Comparison of ENCODE assay signal across 9 cellular contexts in the genomic region with DNA sequence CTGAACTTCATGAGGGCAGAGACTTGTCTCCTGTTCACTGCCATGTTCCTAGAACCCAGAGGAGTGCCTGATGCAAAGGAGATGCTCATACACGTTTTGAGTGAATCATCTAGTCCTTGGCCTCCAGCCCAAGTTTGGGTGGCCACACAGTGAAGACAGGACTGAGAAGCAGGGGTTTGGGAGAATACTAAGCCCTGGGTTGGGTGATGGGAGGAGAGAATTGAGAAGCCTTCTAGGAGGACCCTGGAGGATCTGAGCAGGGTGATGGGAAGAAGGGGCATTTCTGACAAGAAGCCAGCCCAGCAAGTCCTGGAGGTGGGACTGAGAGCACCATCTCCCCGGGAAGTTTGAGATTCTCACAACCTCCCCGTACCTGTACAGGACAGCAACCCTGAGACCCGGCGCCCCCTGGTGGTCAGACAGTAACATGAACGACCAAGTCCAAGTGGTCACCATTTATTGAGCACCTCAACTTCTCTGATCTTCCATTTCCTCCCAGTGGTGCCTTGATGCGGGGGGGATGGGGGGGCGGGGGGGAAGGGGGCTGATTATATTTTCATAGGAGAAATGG. TPM values are rescaled to one million over a fixed set of nuclear protein-coding genes. Genes with fewer than 3 reads are reported as not detected.
DNase-seq lines count a peak whose midpoint lies in the region; ATAC-seq, FAIRE-seq and TF ChIP-seq lines count a peak whose summit lies in the region.
"Had no signal": no experiment of that assay in that cellular context is flagged by ENCODE, and none has a peak within 500 bp of the region (broad histone marks: within the 10 kb centered on the region; RNA-seq: fewer than 3 reads in every experiment).

No MANE protein-coding gene starts in this region.

- FAIRE-seq in A549 (lab: Jason Lieb, UNC) (no peak), GM12892 (lab: Jason Lieb, UNC) (no peak)

- no peaks in the 10 kb centered on the region for H3K27me3 ChIP-seq in naive thymus-derived CD4-positive, alpha-beta T cell (ENCODE audit: control insufficient read depth in 2 of 2, insufficient read depth in 2 of 2, low read length in 2 of 2)

- peak; percentile 73 to 75 for DNase-seq in A549 (ENCODE audit: low read depth in 1 of 2, low spot score in 1 of 2)
- peak; percentile 76 for DNase-seq in GM12892 (ENCODE audit: insufficient read length)
- DNase-seq in NCI-H82 (lab: John Stamatoyannopoulos, UW) = peak; percentile 68
- DNase-seq in activated CD8-positive, alpha-beta memory T cell treated with anti-CD3 and anti-CD28 coated beads, Interleukin-2, amount 50 U/mL, for 1 hour (ENCODE audit: extremely low read depth) = peak; percentile 54
- peak; percentile 66 for DNase-seq in epithelial cell of prostate (ENCODE audit: low read depth, low spot score)
- DNase-seq in naive thymus-derived CD4-positive, alpha-beta T cell = peak; percentile 20 to 75 (median 44)
- DNase-seq in stimulated activated naive CD4-positive, alpha-beta T cell treated with Interleukin-2 at 50 U/mL for 16 hours (lab: John Stamatoyannopoulos, UW) = peak; percentile 58

- CTCF ChIA-PET in A549 (lab: Yijun Ruan, JAX) = interaction anchor here (0.5 to 9.7 kb wide), 22 partner anchors 8 to 393 kb away, joined by 3 to 147 read pairs (median 3); a partner anchor contains a TSS
- CTCF ChIA-PET in naive thymus-derived CD4-positive, alpha-beta T cell (lab: Charles Lee) = interaction anchor here (1.1 to 1.8 kb wide), 5 partner anchors 9 to 80 kb away, joined by 3 to 7 read pairs (median 4); no protein-coding TSS in a partner anchor

- 5% methylated on average over 8 of the region's 8 CpGs for WGBS in A549 (ENCODE audit: missing lambda C conversion rate)

- POLR2A ChIA-PET in A549 (lab: Yijun Ruan, JAX) = no interaction called here
- POLR2A ChIA-PET in naive thymus-derived CD4-positive, alpha-beta T cell (lab: Charles Lee) = interaction anchor here (0.6 to 1.1 kb wide), 4 partner anchors 17 to 39 kb away, joined by 3 to 4 read pairs (median 4); no protein-coding TSS in a partner anchor

- peak; percentile 73 to 87 for ATAC-seq in A549
- peak; percentile 57 for ATAC-seq in naive thymus-derived CD4-positive, alpha-beta T cell
- no peak for ATAC-seq in HG02610 (IDR thresholded peaks at IDR 0.05; ENCODE audit: unreplicated experiment)

- peaks cover 0 to 17% (median 7%) of the 10 kb centered on the region in 5 donors for H3K36me3 Mint-ChIP-seq in naive thymus-derived CD4-positive, alpha-beta T cell

- no peaks in the 10 kb centered on the region for H3K9me3 ChIP-seq in A549
- no peaks in the 10 kb centered on the region for H3K9me3 ChIP-seq in naive thymus-derived CD4-positive, alpha-beta T cell (ENCODE audit: control insufficient read depth in 2 of 3, low read length in 3 of 3)

- no peak overlapping the region for H3K27ac ChIP-seq in A549
- peak overlapping the region; percentile 68 for H3K27ac ChIP-seq in epithelial cell of prostate
- peak overlapping the region; percentile 28 for H3K27ac ChIP-seq in naive thymus-derived CD4-positive, alpha-beta T cell (ENCODE audit: low read depth, low read length)

- H3K4me2 ChIP-seq in A549 = no peak overlapping the region

- TF ChIP-seq POLR2A in A549 (IDR thresholded peaks at IDR 0.05; ENCODE audit: low read length) (no peak), GM12892 (IDR thresholded peaks at IDR 0.05; ENCODE audit: low read depth, low read length) (no peak)

- peaks cover 19 to 42% (median 26%) of the 10 kb centered on the region in 7 donors for H3K4me1 Mint-ChIP-seq in naive thymus-derived CD4-positive, alpha-beta T cell

- H3K36me3 ChIP-seq in naive thymus-derived CD4-positive, alpha-beta T cell (ENCODE audit: control insufficient read depth in 2 of 3, insufficient read depth in 3 of 3, low read length in 3 of 3) = peaks cover 0 to 33% (median 0%) of the 10 kb centered on the region in 3 experiments

- no peaks in the 10 kb centered on the region for H3K27me3 Mint-ChIP-seq in naive thymus-derived CD4-positive, alpha-beta T cell

- no peaks in the 10 kb centered on the region for H3K9me3 Mint-ChIP-seq in naive thymus-derived CD4-positive, alpha-beta T cell

- H3K4me1 ChIP-seq in A549 = peaks cover 10% of the 10 kb centered on the region; the same call in 1 of the 3 replicates
- H3K4me1 ChIP-seq in naive thymus-derived CD4-positive, alpha-beta T cell (ENCODE audit: control insufficient read depth in 2 of 2, insufficient read depth in 2 of 2, low read length in 2 of 2) = peaks cover 5 to 17% of the 10 kb centered on the region in 2 donors

- no peak for TF ChIP-seq EP300 in A549 (IDR thresholded peaks at IDR 0.05)

- peak; percentile 67 for TF ChIP-seq CTCF in A549 (IDR thresholded peaks at IDR 0.05)

- TF ChIP-seq RAD21 in A549 (conservative IDR thresholded peaks at IDR 0.05 in 1 of 2, IDR thresholded peaks at IDR 0.05 in 1 of 2) = peak; percentile 8 to 38; a peak in 2 of 5 replicates

- H3K4me3 ChIP-seq in A549 = no peak overlapping the region
- H3K4me3 ChIP-seq in naive thymus-derived CD4-positive, alpha-beta T cell (ENCODE audit: low read length) = no peak overlapping the region

- H3K27ac Mint-ChIP-seq in naive thymus-derived CD4-positive, alpha-beta T cell = peak overlapping the region in 5 of 9 donors; percentile 23 to 66 (median 36)

- H3K4me3 Mint-ChIP-seq in naive thymus-derived CD4-positive, alpha-beta T cell = peak overlapping the region in 6 of 10 donors; percentile 2 to 56 (median 30)

- intact Hi-C loops in naive thymus-derived CD4-positive, alpha-beta T cell (cut with micrococcal nuclease) = loop anchor here (1.0 to 5.0 kb wide), 6 partner anchors 11 to 605 kb away; a partner anchor contains a TSS

TF ChIP-seq in A549, 52 proteins besides CTCF, POLR2A, EP300 and RAD21:
- 0 out of 3 replicates have a peak, but pooled peaks have one; percentile 23 for TF ChIP-seq SMC3 (IDR thresholded peaks at IDR 0.05)
- TF ChIP-seq FOSB (CRISPR knock-in tag; IDR thresholded peaks at IDR 0.05) = no peak

RNA-seq across cellular contexts. Expression of a gene that starts 11.0 kb away (rescaled TPM):
- 4.1 and 4.5 TPM in 2 replicates for polyA plus RNA-seq in A549 (2011; rRNA removed)
- 12.7 and 18.3 TPM in 2 replicates for polyA plus RNA-seq in A549 (2012; cell fraction: cytosol; rRNA removed)
- polyA plus RNA-seq in A549 (2012; cell fraction: nucleus; rRNA removed) = 23.6 and 38.1 TPM in 2 replicates
- polyA plus RNA-seq in A549 (2017; fragmentation: RNase III; extraction: RNeasy Plus Mini Kit Qiagen cat#74134 plus additional on column Dnase treatment) = 7.0 to 7.4 TPM (median 7.3 TPM) in 3 replicates
- polyA minus RNA-seq in A549 (2011; rRNA and poly(A)+ RNA removed) = 6.0 and 6.5 TPM in 2 replicates
- polyA plus RNA-seq in GM12892 (2012; ENCODE audit: missing spikeins) = 0.68 TPM
- total RNA-seq in naive thymus-derived CD4-positive, alpha-beta T cell = 10 to 100 TPM in 3 of 5 experiments, 1 to 10 TPM in 2; 3.3 to 11.8 (median 10.5) TPM
- 1 to 10 TPM; 3.0 to 6.3 TPM for polyA plus RNA-seq in naive thymus-derived CD4-positive, alpha-beta T cell

RNA-seq across cellular contexts. Expression of a gene that starts 14.6 kb away (rescaled TPM):
- polyA plus RNA-seq in A549 (2011; rRNA removed) (0.14 and 0.22 TPM in 2 replicates), A549 (2017; fragmentation: RNase III; extraction: RNeasy Plus Mini Kit Qiagen cat#74134 plus additional on column Dnase treatment) (0.22 to 0.44 TPM in 2 of 3 replicates, not detected in the other)
- polyA plus RNA-seq in A549 (2012; cell fraction: cytosol; rRNA removed) = 0.19 and 0.23 TPM in 2 replicates
- 1.1 and 2.8 TPM in 2 replicates for polyA plus RNA-seq in A549 (2012; cell fraction: nucleus; rRNA removed)
- not detected in 2 replicates for polyA minus RNA-seq in A549 (2011; rRNA and poly(A)+ RNA removed)
- not detected for polyA plus RNA-seq in GM12892 (2012; ENCODE audit: missing spikeins)
- total RNA-seq in naive thymus-derived CD4-positive, alpha-beta T cell = under 1 TPM; 0.34 to 0.92 (median 0.66) TPM
- not detected for polyA plus RNA-seq in naive thymus-derived CD4-positive, alpha-beta T cell
- total RNA-seq: pulmonary artery endothelial cell had no signal

RNA-seq across cellular contexts. Expression of a gene that starts 27.5 kb away (rescaled TPM):
- polyA plus RNA-seq in A549 (2011; rRNA removed) = not detected in 2 replicates
- not detected in 2 replicates for polyA plus RNA-seq in A549 (2012; cell fraction: cytosol; rRNA removed)
- polyA plus RNA-seq in A549 (2012; cell fraction: nucleus; rRNA removed) = not detected in 2 replicates
- polyA plus RNA-seq in A549 (2017; fragmentation: RNase III; extraction: RNeasy Plus Mini Kit Qiagen cat#74134 plus additional on column Dnase treatment) = not detected in 3 replicates
- not detected in 2 replicates for polyA minus RNA-seq in A549 (2011; rRNA and poly(A)+ RNA removed)
- polyA plus RNA-seq in GM12892 (2012; ENCODE audit: missing spikeins) = not detected
- 10 to 100 TPM in 1 of 5 experiments, 1 to 10 TPM in 3, under 1 TPM in 1; 0.34 to 26.8 (median 2.2) TPM for total RNA-seq in naive thymus-derived CD4-positive, alpha-beta T cell
- polyA plus RNA-seq in naive thymus-derived CD4-positive, alpha-beta T cell = under 1 TPM; 0.46 to 0.69 TPM
- total RNA-seq: pulmonary artery endothelial cell had no signal

RNA-seq across cellular contexts. Expression of a gene that starts 32.4 kb away (rescaled TPM):
- not detected in 2 replicates for polyA plus RNA-seq in A549 (2011; rRNA removed)
- polyA plus RNA-seq in A549 (2012; cell fraction: cytosol; rRNA removed) = 0.07 TPM in 1 of 2 replicates, not detected in the other
- polyA plus RNA-seq in A549 (2012; cell fraction: nucleus; rRNA removed) = not detected in 2 replicates
- 0.09 TPM in 1 of 3 replicates, not detected in the others for polyA plus RNA-seq in A549 (2017; fragmentation: RNase III; extraction: RNeasy Plus Mini Kit Qiagen cat#74134 plus additional on column Dnase treatment)
- polyA minus RNA-seq in A549 (2011; rRNA and poly(A)+ RNA removed) = not detected in 2 replicates
- not detected for polyA plus RNA-seq in GM12892 (2012; ENCODE audit: missing spikeins)
- total RNA-seq in naive thymus-derived CD4-positive, alpha-beta T cell = not detected
- not detected for polyA plus RNA-seq in naive thymus-derived CD4-positive, alpha-beta T cell
- total RNA-seq: pulmonary artery endothelial cell had no signal

RNA-seq across cellular contexts. Expression of a gene that starts 44.9 kb away (rescaled TPM):
- polyA plus RNA-seq in A549 (2011; rRNA removed) (not detected in 2 replicates), A549 (2017; fragmentation: RNase III; extraction: RNeasy Plus Mini Kit Qiagen cat#74134 plus additional on column Dnase treatment) (not detected in 3 replicates)
- not detected in 2 replicates for polyA plus RNA-seq in A549 (2012; cell fraction: cytosol; rRNA removed)
- not detected in 2 replicates for polyA plus RNA-seq in A549 (2012; cell fraction: nucleus; rRNA removed)
- polyA minus RNA-seq in A549 (2011; rRNA and poly(A)+ RNA removed) = not detected in 2 replicates
- not detected for polyA plus RNA-seq in GM12892 (2012; ENCODE audit: missing spikeins)
- total RNA-seq in naive thymus-derived CD4-positive, alpha-beta T cell = 10 to 100 TPM in 1 of 5 experiments, under 1 TPM in 3, not detected in 1; 0.67 to 10.3 (median 0.83) TPM
- under 1 TPM in 1 of 2 donors, not detected in 1; 0.25 TPM for polyA plus RNA-seq in naive thymus-derived CD4-positive, alpha-beta T cell
- total RNA-seq: pulmonary artery endothelial cell had no signal

Comparison
In these comparisons a context has a peak if more than half of its experiments do, and no peak if none do; other contexts are left out.
1. H3K27ac ChIP-seq: peak in epithelial cell of prostate (single experiment) and naive thymus-derived CD4-positive, alpha-beta T cell (single experiment); none in A549 (0 of 2).
2. Peak in every context shown above with its lines, with median percentiles within 50 percentile points of each other: DNase-seq.